ENCODE assay signal across 12 cellular contexts in genomic region chr2:28137221-28137620, GRCh38.
DNase-seq lines count a peak whose midpoint lies in the region; FAIRE-seq and TF ChIP-seq lines count a peak whose summit lies in the region.
"Had no signal": no experiment of that assay in that cellular context is flagged by ENCODE, and none has a peak within 500 bp of the region (broad histone marks: within the 10 kb centered on the region; RNA-seq: fewer than 3 reads in every experiment).

No MANE protein-coding gene starts in this region.

- no peak for TF ChIP-seq POLR2A in vagina (IDR thresholded peaks at IDR 0.05)

- H3K4me3 ChIP-seq in cardiac muscle cell (no peak overlapping the region), kidney (ENCODE audit: low read length in 2 of 2) (no peak overlapping the region), vagina (no peak overlapping the region)
- H3K4me3 ChIP-seq: mucosa of descending colon had no signal

- peak; percentile 85 for FAIRE-seq in kidney (lab: Jason Lieb, UNC)

- CTCF ChIA-PET in Calu3 (lab: Charles Lee) = no interaction called here

- H3K9ac ChIP-seq in kidney (ENCODE audit: low read length in 2 of 2) = no peak overlapping the region

- H3K36me3 ChIP-seq in cardiac muscle cell (no peaks in the 10 kb centered on the region), kidney (ENCODE audit: control insufficient read depth in 1 of 2, insufficient read depth in 2 of 2, low read length in 2 of 2) (no peaks in the 10 kb centered on the region), vagina (no peaks in the 10 kb centered on the region)

- H3K27me3 ChIP-seq in cardiac muscle cell = no peaks in the 10 kb centered on the region
- no peaks in the 10 kb centered on the region for H3K27me3 ChIP-seq in vagina

- TF ChIP-seq CTCF in cardiac muscle cell (IDR thresholded peaks at IDR 0.05; ENCODE audit: low read depth, low read length) = no peak
- no peak for TF ChIP-seq CTCF in kidney (IDR thresholded peaks at IDR 0.05; ENCODE audit: borderline replicate concordance, extremely low read depth, insufficient read depth)
- TF ChIP-seq CTCF in vagina (IDR thresholded peaks at IDR 0.05) = no peak
- no peak for TF ChIP-seq CTCF in Calu3 (IDR thresholded peaks at IDR 0.05; ENCODE audit: unreplicated experiment)

- DNase-seq in cardiac muscle cell (ENCODE audit: low read depth in 1 of 2, low spot score in 1 of 2) = peak; percentile 12 to 89
- DNase-seq in cardiac septum (ENCODE audit: low spot score) = no peak
- peak; percentile 74 for DNase-seq in astrocyte of the hippocampus (ENCODE audit: low read depth, low spot score)
- DNase-seq in kidney = no peak
- DNase-seq in vagina (ENCODE audit: extremely low spot score in 2 of 2) = no peak
- no peak for DNase-seq in central memory CD4-positive, alpha-beta T cell
- no peak for DNase-seq in activated T-cell treated with anti-CD3 and anti-CD28 coated beads for 4 hours
- DNase-seq in Calu3 = no peak
- DNase-seq: activated T-cell treated with anti-CD3 and anti-CD28 coated beads, Interleukin-2, amount 50 U/mL, for 1 hour; CD4-positive, alpha-beta T cell; SW 1271 had no signal

- H3K4me1 ChIP-seq in cardiac muscle cell (ENCODE audit: low read depth) (peaks cover 16% of the 10 kb centered on the region), kidney (ENCODE audit: control insufficient read depth in 1 of 2, insufficient read depth in 1 of 2, low read depth in 1 of 2, low read length in 2 of 2) (peaks cover 6 to 26% of the 10 kb centered on the region in 2 donors), vagina (peaks cover 77% of the 10 kb centered on the region)

- no peak overlapping the region for H3K4me3 Mint-ChIP-seq in Calu3 (ENCODE audit: low read depth, unreplicated experiment)
- H3K4me3 Mint-ChIP-seq: CD4-positive, alpha-beta T cell had no signal

- no peak overlapping the region for H3K27ac Mint-ChIP-seq in Calu3 (ENCODE audit: unreplicated experiment)
- H3K27ac Mint-ChIP-seq: CD4-positive, alpha-beta T cell had no signal

- H3K36me3 Mint-ChIP-seq in Calu3 (ENCODE audit: insufficient read depth, unreplicated experiment) = peaks cover 5% of the 10 kb centered on the region

- H3K27ac ChIP-seq in cardiac muscle cell (no peak overlapping the region), kidney (ENCODE audit: low read depth in 2 of 2, low read length in 2 of 2) (no peak overlapping the region), vagina (peak overlapping the region; percentile 79)

- no peaks in the 10 kb centered on the region for H3K27me3 Mint-ChIP-seq in Calu3 (ENCODE audit: unreplicated experiment)
- H3K27me3 Mint-ChIP-seq: CD4-positive, alpha-beta T cell had no signal

- no TSS peak for BruUV-seq in Calu3 (replicated peaks; lab: Mats Ljungman, UMichigan)

- H3K9me3 Mint-ChIP-seq in Calu3 (ENCODE audit: low read depth, unreplicated experiment) = no peaks in the 10 kb centered on the region
- H3K9me3 Mint-ChIP-seq: CD4-positive, alpha-beta T cell had no signal

- intact Hi-C loops in cardiac septum (cut with DNase I) = no loop called here
- intact Hi-C loops in kidney (cut with DNase I) = no loop called here
- intact Hi-C loops in vagina (cut with DNase I) = no loop called here
- intact Hi-C loops in Calu3 (cut with micrococcal nuclease; ENCODE audit: unreplicated experiment) = no loop called here

- H3K4me1 Mint-ChIP-seq in Calu3 (ENCODE audit: low read depth, unreplicated experiment) = no peaks in the 10 kb centered on the region

- H3K9me3 ChIP-seq in cardiac muscle cell (ENCODE audit: low read depth) (no peaks in the 10 kb centered on the region), kidney (ENCODE audit: control insufficient read depth in 1 of 2, low read length in 2 of 2) (no peaks in the 10 kb centered on the region), vagina (no peaks in the 10 kb centered on the region)
- H3K9me3 ChIP-seq: mucosa of descending colon had no signal

Comparison
In these comparisons a context has a peak if more than half of its experiments do, and no peak if none do; other contexts are left out.
1. DNase-seq: peak in cardiac muscle cell (2 of 2) and astrocyte of the hippocampus (single experiment); none in cardiac septum (single experiment), kidney (single experiment), vagina (0 of 2), central memory CD4-positive, alpha-beta T cell (single experiment), activated T-cell treated with anti-CD3 and anti-CD28 coated beads for 4 hours (single experiment) and Calu3 (single experiment).